In the genomic region with DNA sequence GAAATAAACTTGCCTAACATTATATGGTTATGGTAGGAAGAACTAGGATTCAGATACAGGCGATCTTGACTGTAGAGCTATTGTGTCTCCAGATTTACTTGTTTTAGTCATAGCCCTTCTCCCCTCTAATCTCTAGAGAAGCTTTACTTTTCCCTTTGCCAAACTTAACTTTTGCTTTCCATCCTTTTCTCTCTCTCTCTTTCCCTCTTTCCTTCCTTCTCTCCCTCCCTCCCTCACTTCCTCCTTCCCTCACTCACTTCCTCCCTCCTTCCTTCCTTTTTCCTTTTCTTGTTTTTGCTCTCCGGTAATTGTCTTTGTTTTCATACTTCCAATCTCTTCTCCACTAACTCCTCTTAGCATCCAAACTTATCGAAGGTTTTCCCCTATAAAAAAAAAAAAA, we compare ENCODE assay signal across 15 cellular contexts. TPM values are rescaled to one million over a fixed set of nuclear protein-coding genes. Genes with fewer than 3 reads are reported as not detected.
DNase-seq lines count a peak whose midpoint lies in the region; ATAC-seq and TF ChIP-seq lines count a peak whose summit lies in the region.
"Had no signal": no experiment of that assay in that cellular context is flagged by ENCODE, and none has a peak within 500 bp of the region (broad histone marks: within the 10 kb centered on the region; RNA-seq: fewer than 3 reads in every experiment).

No MANE protein-coding gene starts in this region.

- H3K36me3 Mint-ChIP-seq in T-helper 2 cell treated with Interferon-gamma antibody and Interleukin-4, amounts not matched to agents 5 μg/mL and 100 μg/mL, for 36 hours (ENCODE audit: low read depth): peaks cover 39% of the 10 kb centered on the region
- H3K36me3 Mint-ChIP-seq in HFFc6 (ENCODE audit: low read depth) (no peaks in the 10 kb centered on the region), nephron (ENCODE audit: low read depth) (peaks cover 34% of the 10 kb centered on the region)
- H3K36me3 Mint-ChIP-seq in activated naive CD8-positive, alpha-beta T cell treated with anti-CD3 and anti-CD28 coated beads, Interleukin-2, amount 50 U/mL, for 24 hours (ENCODE audit: low read depth): peaks cover 30% of the 10 kb centered on the region

- H3K4me3 Mint-ChIP-seq in T-helper 2 cell treated with Interferon-gamma antibody and Interleukin-4, amounts not matched to agents 5 μg/mL and 100 μg/mL, for 36 hours: no peak overlapping the region
- H3K4me3 Mint-ChIP-seq in HFFc6 (no peak overlapping the region), nephron (no peak overlapping the region)
- H3K4me3 Mint-ChIP-seq in activated naive CD8-positive, alpha-beta T cell treated with anti-CD3 and anti-CD28 coated beads, Interleukin-2, amount 50 U/mL, for 24 hours: peak overlapping the region; percentile 1
- H3K4me3 Mint-ChIP-seq: neural crest cell had no signal

- TF ChIP-seq CTCF in HFFc6 (IDR thresholded peaks at IDR 0.05) (no peak), nephron (IDR thresholded peaks at IDR 0.05; ENCODE audit: unreplicated experiment in 3 of 3) (no peak)

- no peak for ATAC-seq in activated naive CD8-positive, alpha-beta T cell treated with anti-CD3 and anti-CD28 coated beads, Interleukin-2, amount 50 U/mL, for 24 hours
- ATAC-seq in HG02571 (IDR thresholded peaks at IDR 0.05; ENCODE audit: unreplicated experiment): no peak
- no peak for ATAC-seq in HG02642 (IDR thresholded peaks at IDR 0.05; ENCODE audit: poor library complexity, unreplicated experiment)

- H3K27ac Mint-ChIP-seq in T-helper 2 cell treated with Interferon-gamma antibody and Interleukin-4, amounts not matched to agents 5 μg/mL and 100 μg/mL, for 36 hours: peak overlapping the region; percentile 12
- H3K27ac Mint-ChIP-seq in HFFc6 (peak overlapping the region; percentile 10), nephron (peak overlapping the region in 2 of 3 experiments; percentile 4 to 24)
- peak overlapping the region; percentile 83 for H3K27ac Mint-ChIP-seq in activated naive CD8-positive, alpha-beta T cell treated with anti-CD3 and anti-CD28 coated beads, Interleukin-2, amount 50 U/mL, for 24 hours

- no peaks in the 10 kb centered on the region for H3K27me3 Mint-ChIP-seq in T-helper 2 cell treated with Interferon-gamma antibody and Interleukin-4, amounts not matched to agents 5 μg/mL and 100 μg/mL, for 36 hours (ENCODE audit: low read depth)
- no peaks in the 10 kb centered on the region for H3K27me3 Mint-ChIP-seq in HFFc6 (ENCODE audit: insufficient read depth)
- no peaks in the 10 kb centered on the region for H3K27me3 Mint-ChIP-seq in activated naive CD8-positive, alpha-beta T cell treated with anti-CD3 and anti-CD28 coated beads, Interleukin-2, amount 50 U/mL, for 24 hours
- no peaks in the 10 kb centered on the region for H3K27me3 Mint-ChIP-seq in nephron (ENCODE audit: low read depth)

- no peaks in the 10 kb centered on the region for H3K9me3 Mint-ChIP-seq in T-helper 2 cell treated with Interferon-gamma antibody and Interleukin-4, amounts not matched to agents 5 μg/mL and 100 μg/mL, for 36 hours
- H3K9me3 Mint-ChIP-seq in HFFc6: no peaks in the 10 kb centered on the region
- no peaks in the 10 kb centered on the region for H3K9me3 Mint-ChIP-seq in activated naive CD8-positive, alpha-beta T cell treated with anti-CD3 and anti-CD28 coated beads, Interleukin-2, amount 50 U/mL, for 24 hours
- no peaks in the 10 kb centered on the region for H3K9me3 Mint-ChIP-seq in nephron
- H3K9me3 Mint-ChIP-seq: neural crest cell had no signal

- H3K4me1 Mint-ChIP-seq in T-helper 2 cell treated with Interferon-gamma antibody and Interleukin-4, amounts not matched to agents 5 μg/mL and 100 μg/mL, for 36 hours (ENCODE audit: low read depth): peaks cover 44% of the 10 kb centered on the region
- H3K4me1 Mint-ChIP-seq in HFFc6 (ENCODE audit: low read depth): peaks cover 48% of the 10 kb centered on the region
- peaks cover 81% of the 10 kb centered on the region for H3K4me1 Mint-ChIP-seq in activated naive CD8-positive, alpha-beta T cell treated with anti-CD3 and anti-CD28 coated beads, Interleukin-2, amount 50 U/mL, for 24 hours
- H3K4me1 Mint-ChIP-seq in nephron: peaks cover 22% of the 10 kb centered on the region

- DNase-seq in T-helper 2 cell treated with Interferon-gamma antibody and Interleukin-4, amounts not matched to agents 5 μg/mL and 100 μg/mL, for 36 hours (ENCODE audit: low spot score): no peak
- DNase-seq in T-helper 2 cell (no peak), HFFc6 (no peak), EL (no peak)
- DNase-seq in activated naive CD8-positive, alpha-beta T cell treated with anti-CD3 and anti-CD28 coated beads, Interleukin-2, amount 50 U/mL, for 24 hours: no peak
- DNase-seq: 8988T; aorta; dermis blood vessel endothelial cell; left lung; NCI-H1105; stimulated activated CD4-positive, alpha-beta T cell treated with anti-CD3 and anti-CD28 coated beads, Interleukin-4, amount 100 ng/mL, for 1 hour had no signal

RNA-seq across cellular contexts. Expression of a gene that starts 10.4 kb away (rescaled TPM):
- total RNA-seq in HFFc6 (2021; fragmentation: NEBNext Ultra II Directional; extraction: Animal tissue kit (Norgen Biotek cat#: 25700)): 100 to 1,000 TPM; 113 to 144 (median 123) TPM

Comparison
In these comparisons a context has a peak if more than half of its experiments do, and no peak if none do; other contexts are left out.
1. H3K27ac Mint-ChIP-seq: peak in every context shown above with its lines; median percentile 83 in activated naive CD8-positive, alpha-beta T cell treated with anti-CD3 and anti-CD28 coated beads, Interleukin-2, amount 50 U/mL, for 24 hours; 14 in nephron; 12 in T-helper 2 cell treated with Interferon-gamma antibody and Interleukin-4, amounts not matched to agents 5 μg/mL and 100 μg/mL, for 36 hours; 10 in HFFc6.